ENCODE assay signal across 10 cellular contexts in genomic region chr9:7756088-7756487, GRCh38.
A peak's percentile ranks its signal among the peaks of the same experiment; 100 is the strongest.
DNase-seq lines count a peak whose midpoint lies in the region; ATAC-seq, FAIRE-seq and TF ChIP-seq lines count a peak whose summit lies in the region.
"Had no signal": no experiment of that assay in that cellular context is flagged by ENCODE, and none has a peak within 500 bp of the region (broad histone marks: within the 10 kb centered on the region; RNA-seq: fewer than 3 reads in every experiment).

No MANE protein-coding gene starts in this region.

- peaks cover 23% of the 10 kb centered on the region for H3K36me3 Mint-ChIP-seq in T-helper 1 cell treated with Interleukin-12 subunit alpha and Interleukin-12 subunit beta and Interleukin-4 antibody, amounts not matched to agents 30 μg/mL and 1 μg/mL, for 36 hours (ENCODE audit: low read depth)

- peaks cover 36% of the 10 kb centered on the region for H3K9me3 Mint-ChIP-seq in T-helper 1 cell treated with Interleukin-12 subunit alpha and Interleukin-12 subunit beta and Interleukin-4 antibody, amounts not matched to agents 30 μg/mL and 1 μg/mL, for 36 hours

- H3K27ac Mint-ChIP-seq in T-helper 1 cell treated with Interleukin-12 subunit alpha and Interleukin-12 subunit beta and Interleukin-4 antibody, amounts not matched to agents 30 μg/mL and 1 μg/mL, for 36 hours = peak overlapping the region; percentile 86
- H3K27ac Mint-ChIP-seq: B cell had no signal

- H3K4me1 Mint-ChIP-seq in T-helper 1 cell treated with Interleukin-12 subunit alpha and Interleukin-12 subunit beta and Interleukin-4 antibody, amounts not matched to agents 30 μg/mL and 1 μg/mL, for 36 hours (ENCODE audit: low read depth) = peaks cover 31% of the 10 kb centered on the region
- H3K4me1 Mint-ChIP-seq: B cell had no signal

- H3K27me3 Mint-ChIP-seq in T-helper 1 cell treated with Interleukin-12 subunit alpha and Interleukin-12 subunit beta and Interleukin-4 antibody, amounts not matched to agents 30 μg/mL and 1 μg/mL, for 36 hours (ENCODE audit: low read depth) = no peaks in the 10 kb centered on the region
- H3K27me3 Mint-ChIP-seq: B cell had no signal

- DNase-seq in activated naive CD4-positive, alpha-beta T cell treated with Interleukin-2 at 50 U/mL for 16 hours = peak; percentile 6
- DNase-seq in activated naive CD4-positive, alpha-beta T cell (lab: John Stamatoyannopoulos, UW) = no peak
- no peak for DNase-seq in stimulated activated naive CD8-positive, alpha-beta T cell treated with anti-CD3 and anti-CD28 coated beads, Interleukin-15, Interleukin-2, amounts not matched to agents 100 U/mL and 50 U/mL, for 24 hours
- DNase-seq in NCI-H128 (lab: John Stamatoyannopoulos, UW; ENCODE audit: unreplicated experiment) = no peak
- DNase-seq in foreskin melanocyte = no peak
- no peak for DNase-seq in H54 (ENCODE audit: insufficient read length, low spot score)

- no peak for FAIRE-seq in H54 (lab: Jason Lieb, UNC)

- ATAC-seq in HG02884 (IDR thresholded peaks at IDR 0.05; ENCODE audit: unreplicated experiment) = peak; percentile 99
- peak; percentile 96 for ATAC-seq in stimulated activated naive CD8-positive, alpha-beta T cell treated with anti-CD3 and anti-CD28 coated beads, Interleukin-15, Interleukin-2, amounts not matched to agents 100 U/mL and 50 U/mL, for 24 hours
- ATAC-seq: Right ventricle myocardium inferior had no signal

- no peak for TF ChIP-seq POLR2A in H54 (IDR thresholded peaks at IDR 0.05; ENCODE audit: low read depth, low read length)

- H3K4me3 Mint-ChIP-seq in T-helper 1 cell treated with Interleukin-12 subunit alpha and Interleukin-12 subunit beta and Interleukin-4 antibody, amounts not matched to agents 30 μg/mL and 1 μg/mL, for 36 hours = no peak overlapping the region
- H3K4me3 Mint-ChIP-seq: B cell had no signal
